Comparison of ENCODE assay signal across 8 cellular contexts in genomic region chr5:95861858-95862561, GRCh38. TPM values are rescaled to one million over a fixed set of nuclear protein-coding genes. Genes with fewer than 3 reads are reported as not detected.
DNase-seq lines count a peak whose midpoint lies in the region; ATAC-seq and TF ChIP-seq lines count a peak whose summit lies in the region.

No MANE protein-coding gene starts in this region.

- 0 out of 2 replicates have a peak, but pooled peaks cover 6% of the 10 kb centered on the region for H3K4me1 ChIP-seq in BE2C

- H3K4me1 Mint-ChIP-seq in activated CD8-positive, alpha-beta T cell treated with anti-CD3 and anti-CD28 coated beads for 36 hours (ENCODE audit: low read depth): peaks cover 59% of the 10 kb centered on the region

- no peaks in the 10 kb centered on the region for H3K27me3 Mint-ChIP-seq in activated CD8-positive, alpha-beta T cell treated with anti-CD3 and anti-CD28 coated beads for 36 hours

- H3K36me3 Mint-ChIP-seq in activated CD8-positive, alpha-beta T cell treated with anti-CD3 and anti-CD28 coated beads for 36 hours (ENCODE audit: low read depth): no peaks in the 10 kb centered on the region

- no peak for TF ChIP-seq CTCF in activated CD8-positive, alpha-beta T cell treated with anti-CD3 and anti-CD28 coated beads for 36 hours (IDR thresholded peaks at IDR 0.05)
- TF ChIP-seq CTCF in fibroblast of pulmonary artery (IDR thresholded peaks at IDR 0.05; ENCODE audit: low read length, missing control alignments) (peak; percentile 15), BE2C (IDR thresholded peaks at IDR 0.05; ENCODE audit: low read depth, low read length) (no peak)

- no peaks in the 10 kb centered on the region for H3K36me3 ChIP-seq in BE2C

- POLR2A ChIA-PET in activated CD8-positive, alpha-beta T cell treated with anti-CD3 and anti-CD28 coated beads for 36 hours (lab: Charles Lee): interaction anchor here (0.9 to 2.8 kb wide), 4 partner anchors 9 to 116 kb away, joined by 3 to 14 read pairs (median 4); no protein-coding TSS in a partner anchor
- POLR2A ChIA-PET in HEK293T (lab: Yijun Ruan, JAX): interaction anchor here (0.5 to 1.5 kb wide), 2 partner anchors 99 to 215 kb away, joined by 3 to 7 read pairs; partner anchors contain the start of gene RFESD

- CTCF ChIA-PET in activated CD8-positive, alpha-beta T cell treated with anti-CD3 and anti-CD28 coated beads for 36 hours (lab: Charles Lee): interaction anchor here (1.2 to 2.2 kb wide), 7 partner anchors 8 to 475 kb away, joined by 3 to 10 read pairs (median 5); partner anchors contain the start of gene ELL2
- CTCF ChIA-PET in HEK293T (lab: Yijun Ruan, JAX): interaction anchor here (0.6 to 1.3 kb wide), 6 partner anchors 12 to 1268 kb away, joined by 3 to 6 read pairs (median 4); partner anchors contain the start of gene GLRX

- no peak overlapping the region for H3K4me3 Mint-ChIP-seq in activated CD8-positive, alpha-beta T cell treated with anti-CD3 and anti-CD28 coated beads for 36 hours

- H3K27ac Mint-ChIP-seq in activated CD8-positive, alpha-beta T cell treated with anti-CD3 and anti-CD28 coated beads for 36 hours: peak overlapping the region; percentile 62

- H3K9me3 Mint-ChIP-seq in activated CD8-positive, alpha-beta T cell treated with anti-CD3 and anti-CD28 coated beads for 36 hours: no peaks in the 10 kb centered on the region

- H3K27me3 ChIP-seq in BE2C: no peaks in the 10 kb centered on the region

- H3K9me3 ChIP-seq in BE2C: no peaks in the 10 kb centered on the region

- DNase-seq in HT-29 (ENCODE audit: low spot score): peak; percentile 52
- peak; percentile 63 for DNase-seq in activated CD8-positive, alpha-beta T cell treated with anti-CD3 and anti-CD28 coated beads for 36 hours
- DNase-seq in fibroblast of pulmonary artery (ENCODE audit: low read depth): peak; percentile 66
- DNase-seq in stimulated activated naive CD8-positive, alpha-beta T cell treated with anti-CD3 and anti-CD28 coated beads, Interleukin-15, Interleukin-2, amounts not matched to agents 100 U/mL and 50 U/mL, for 24 hours: peak; percentile 45
- no peak for DNase-seq in iPS-NIHi11 (ENCODE audit: low spot score)
- DNase-seq in BE2C: no peak
- DNase-seq in iPS-NIHi7 (ENCODE audit: extremely low spot score): no peak
- no peak for DNase-seq in HEK293T (ENCODE audit: extremely low spot score)

- ATAC-seq in activated CD8-positive, alpha-beta T cell treated with anti-CD3 and anti-CD28 coated beads for 36 hours: no peak
- ATAC-seq in stimulated activated naive CD8-positive, alpha-beta T cell treated with anti-CD3 and anti-CD28 coated beads, Interleukin-15, Interleukin-2, amounts not matched to agents 100 U/mL and 50 U/mL, for 24 hours: no peak

- H3K4me3 ChIP-seq in fibroblast of pulmonary artery (replicated peaks; ENCODE audit: low read depth, low read length) (peak overlapping the region; percentile 7), BE2C (ENCODE audit: low read depth, low read length) (no peak overlapping the region)

- intact Hi-C loops in activated CD8-positive, alpha-beta T cell treated with anti-CD3 and anti-CD28 coated beads for 36 hours (cut with micrococcal nuclease): no loop called here

TF ChIP-seq in HEK293T, 16 proteins besides CTCF, POLR2A, EP300 and RAD21:
- TF ChIP-seq BHLHE40 (IDR thresholded peaks at IDR 0.05; ENCODE audit: borderline replicate concordance): no peak
- TF ChIP-seq FOXA1 (IDR thresholded peaks at IDR 0.05): no peak
- TF ChIP-seq CTBP1 (IDR thresholded peaks at IDR 0.05; ENCODE audit: borderline replicate concordance): no peak
- TF ChIP-seq LEF1 (IDR thresholded peaks at IDR 0.05; ENCODE audit: borderline replicate concordance): no peak
- no peak for TF ChIP-seq SP1 (IDR thresholded peaks at IDR 0.05)

RNA-seq across cellular contexts. Expression of gene GLRX, which starts 39.5 kb away (rescaled TPM):
- 6.5 and 7.0 TPM in 2 replicates for total RNA-seq in HT-29 (2014; rRNA removed; shearing (Covaris generic))
- 10 to 100 TPM; 28.4 to 32.6 TPM for total RNA-seq in activated CD8-positive, alpha-beta T cell treated with anti-CD3 and anti-CD28 coated beads for 36 hours
- polyA plus RNA-seq in BE2C (2012; ENCODE audit: insufficient read depth, insufficient read length, low read depth): 41.7 TPM

Comparison
In these comparisons a context has a peak if more than half of its experiments do, and no peak if none do; other contexts are left out.
1. DNase-seq: peak in HT-29 (single experiment), activated CD8-positive, alpha-beta T cell treated with anti-CD3 and anti-CD28 coated beads for 36 hours (single experiment), fibroblast of pulmonary artery (single experiment) and stimulated activated naive CD8-positive, alpha-beta T cell treated with anti-CD3 and anti-CD28 coated beads, Interleukin-15, Interleukin-2, amounts not matched to agents 100 U/mL and 50 U/mL, for 24 hours (single experiment); none in iPS-NIHi11 (single experiment), BE2C (single experiment), iPS-NIHi7 (single experiment) and HEK293T (single experiment).